ENCODE assay signal across 17 cellular contexts in genomic region chr9:72044095-72044494, GRCh38. TPM values are rescaled to one million over a fixed set of nuclear protein-coding genes. Genes with fewer than 3 reads are reported as not detected.
DNase-seq lines count a peak whose midpoint lies in the region; ATAC-seq, FAIRE-seq and TF ChIP-seq lines count a peak whose summit lies in the region.
"Had no signal": no experiment of that assay in that cellular context is flagged by ENCODE, and none has a peak within 500 bp of the region (broad histone marks: within the 10 kb centered on the region; RNA-seq: fewer than 3 reads in every experiment).

No MANE protein-coding gene starts in this region.

- H3K9me2 ChIP-seq in PC-3 (replicated peaks; ENCODE audit: low read length): no peaks in the 10 kb centered on the region

- BruUV-seq in PC-3 (replicated peaks; lab: Mats Ljungman, UMichigan): no TSS peak

- H3K4me1 ChIP-seq in kidney (ENCODE audit: control insufficient read depth in 1 of 2, insufficient read depth in 1 of 2, low read depth in 1 of 2, low read length in 2 of 2) (peaks cover 4 to 10% of the 10 kb centered on the region in 2 donors), right lobe of liver (peaks cover 0 to 37% (median 19%) of the 10 kb centered on the region in 4 donors), vagina (peaks cover 6% of the 10 kb centered on the region), PC-3 (ENCODE audit: insufficient read depth, low read length) (peaks cover 8% of the 10 kb centered on the region; the same call in 1 of the 2 replicates)
- H3K4me1 ChIP-seq: A549, BE2C, Caco-2, HAP-1 had no signal

- intact Hi-C loops in kidney (cut with DNase I) (no loop called here), right lobe of liver (cut with DNase I) (no loop called here), vagina (cut with DNase I) (loop anchor here (1.0 to 10.0 kb wide), 2 partner anchors 15 to 231 kb away; no protein-coding TSS in a partner anchor), PC-3 (cut with micrococcal nuclease) (no loop called here)

- H3K9ac ChIP-seq in kidney (ENCODE audit: low read length in 2 of 2): no peak overlapping the region
- H3K9ac ChIP-seq in PC-3 (ENCODE audit: low read length): no peak overlapping the region

- no peaks in the 10 kb centered on the region for H3K79me2 ChIP-seq in PC-3 (ENCODE audit: low read length)

- ATAC-seq in right lobe of liver (peak; percentile 30 to 61 (median 52)), PC-3 (no peak)
- ATAC-seq: A549 had no signal

- CTCF ChIA-PET in PC-3 (lab: Charles Lee): no interaction called here

- DNase-seq in HT-29 (ENCODE audit: low spot score) (peak; percentile 28), kidney (no peak), right lobe of liver (peak in 1 of 3 donors; percentile 62), vagina (ENCODE audit: extremely low spot score in 2 of 2) (no peak), nucleus accumbens (lab: John Stamatoyannopoulos, UW) (no peak), PC-3 (no peak)
- no peak for DNase-seq in stimulated activated CD4-positive, alpha-beta T cell treated with anti-CD3 and anti-CD28 coated beads, Interleukin-2, amount 100 ng/mL, for 48 hours
- DNase-seq: BE2C; Caco-2; CD8-positive, alpha-beta memory T cell; DND-41; GDM1 had no signal

- 35% methylated on average over 4 of the region's 4 CpGs for WGBS in right lobe of liver (ENCODE audit: insufficient coverage, low coverage, low lambda C conversion rate, missing lambda C conversion rate)

- POLR2A ChIA-PET in PC-3 (lab: Charles Lee; ENCODE audit: unreplicated experiment): no interaction called here

- H3K4me3 ChIP-seq in kidney (ENCODE audit: low read length in 2 of 2): no peak overlapping the region
- no peak overlapping the region for H3K4me3 ChIP-seq in right lobe of liver
- H3K4me3 ChIP-seq in vagina: no peak overlapping the region
- H3K4me3 ChIP-seq in PC-3 (ENCODE audit: low read length): no peak overlapping the region
- H3K4me3 ChIP-seq: A549, HAP-1 had no signal

- H3K36me3 ChIP-seq in kidney (ENCODE audit: control insufficient read depth in 1 of 2, insufficient read depth in 2 of 2, low read length in 2 of 2): no peaks in the 10 kb centered on the region
- H3K36me3 ChIP-seq in right lobe of liver: no peaks in the 10 kb centered on the region
- no peaks in the 10 kb centered on the region for H3K36me3 ChIP-seq in vagina
- H3K36me3 ChIP-seq in PC-3 (ENCODE audit: low read depth, low read length): no peaks in the 10 kb centered on the region
- H3K36me3 ChIP-seq: BE2C, HAP-1 had no signal

- no peaks in the 10 kb centered on the region for H3K27me3 ChIP-seq in right lobe of liver
- H3K27me3 ChIP-seq in vagina: no peaks in the 10 kb centered on the region
- H3K27me3 ChIP-seq in PC-3 (ENCODE audit: low read length): no peaks in the 10 kb centered on the region
- H3K27me3 ChIP-seq: BE2C had no signal

- no peak overlapping the region for H3K4me2 ChIP-seq in PC-3 (ENCODE audit: low read length)
- H3K4me2 ChIP-seq: A549 had no signal

- H3K27ac ChIP-seq in kidney (ENCODE audit: low read depth in 2 of 2, low read length in 2 of 2) (peak overlapping the region; percentile 29 to 75), right lobe of liver (peak overlapping the region; percentile 83 to 99 (median 95)), vagina (peak overlapping the region; percentile 72), PC-3 (ENCODE audit: low read length) (no peak overlapping the region)
- H3K27ac ChIP-seq: A549 had no signal

- TF ChIP-seq POLR2A in right lobe of liver (IDR thresholded peaks at IDR 0.05): peak; percentile 13
- TF ChIP-seq POLR2A in vagina (IDR thresholded peaks at IDR 0.05): no peak

- H4K20me1 ChIP-seq in PC-3 (ENCODE audit: low read length): no peaks in the 10 kb centered on the region

- no peak overlapping the region for H2AFZ ChIP-seq in PC-3 (ENCODE audit: low read length)

- H3K9me3 ChIP-seq in kidney (ENCODE audit: control insufficient read depth in 1 of 2, low read length in 2 of 2) (no peaks in the 10 kb centered on the region), right lobe of liver (no peaks in the 10 kb centered on the region), vagina (no peaks in the 10 kb centered on the region), PC-3 (ENCODE audit: low read length) (no peaks in the 10 kb centered on the region)
- H3K9me3 ChIP-seq: A549, BE2C, Caco-2, HAP-1 had no signal

- TF ChIP-seq CTCF in kidney (IDR thresholded peaks at IDR 0.05; ENCODE audit: borderline replicate concordance, extremely low read depth, insufficient read depth): no peak
- no peak for TF ChIP-seq CTCF in right lobe of liver (IDR thresholded peaks at IDR 0.05)
- no peak for TF ChIP-seq CTCF in vagina (IDR thresholded peaks at IDR 0.05)
- no peak for TF ChIP-seq CTCF in PC-3 (conservative IDR thresholded peaks at IDR 0.05; ENCODE audit: low read depth, low read length)

- no peaks in the 10 kb centered on the region for H3F3A ChIP-seq in PC-3 (ENCODE audit: low read length, unreplicated experiment)

- no peak for FAIRE-seq in kidney (lab: Jason Lieb, UNC)
- FAIRE-seq: A549, GM12892, H1 had no signal

RNA-seq across cellular contexts. Expression of gene C9orf57, which starts 16.3 kb away (rescaled TPM):
- not detected in 2 replicates for total RNA-seq in HT-29 (2014; rRNA removed; shearing (Covaris generic))
- total RNA-seq in kidney (not detected), right lobe of liver (not detected), vagina (not detected), PC-3 (2014; rRNA removed) (not detected in 2 replicates)
- not detected for polyA plus RNA-seq in kidney (ENCODE audit: insufficient read depth, low read depth, low replicate concordance)
- total RNA-seq: Caco-2; CD8-positive, alpha-beta memory T cell; H1 had no signal
- polyA plus RNA-seq: A549; AG04450; CD8-positive, alpha-beta memory T cell; H1 had no signal
